ENCODE assay signal across 8 cellular contexts in genomic region chr15:42737529-42738328, GRCh38. TPM values are rescaled to one million over a fixed set of nuclear protein-coding genes. Genes with fewer than 3 reads are reported as not detected.
A peak's percentile ranks its signal among the peaks of the same experiment; 100 is the strongest.
DNase-seq lines count a peak whose midpoint lies in the region; ATAC-seq and TF ChIP-seq lines count a peak whose summit lies in the region.

No MANE protein-coding gene starts in this region.

- CTCF ChIA-PET in activated B cell treated with CpG ODN at 0.5 μM for 24 hours (lab: Charles Lee) = interaction anchor here (1.9 to 2.5 kb wide), 2 partner anchors 189 kb away, joined by 6 read pairs; no protein-coding TSS in a partner anchor

- no peaks in the 10 kb centered on the region for H3K9me3 ChIP-seq in iPS-15b (ENCODE audit: control insufficient read depth, insufficient read depth, low read length)
- no peaks in the 10 kb centered on the region for H3K9me3 ChIP-seq in stomach smooth muscle (ENCODE audit: control insufficient read depth in 2 of 2, low read length in 2 of 2)

- intact Hi-C loops in activated B cell treated with CpG ODN at 0.5 μM for 24 hours (cut with micrococcal nuclease) = loop anchor here (1.0 to 10.0 kb wide), 5 partner anchors 184 to 633 kb away; partner anchors contain the start of genes CCNDBP1, GANC, TMEM87A and TUBGCP4

- no peaks in the 10 kb centered on the region for H3K27me3 ChIP-seq in iPS-15b (ENCODE audit: control insufficient read depth, insufficient read depth, low read length)
- no peaks in the 10 kb centered on the region for H3K27me3 ChIP-seq in stomach smooth muscle (ENCODE audit: control insufficient read depth in 1 of 2, insufficient read depth in 2 of 2, low read length in 2 of 2)

- POLR2A ChIA-PET in activated B cell treated with CpG ODN at 0.5 μM for 24 hours (lab: Charles Lee) = no interaction called here

- H3K27ac ChIP-seq in stomach smooth muscle (ENCODE audit: low read length) = peak overlapping the region; percentile 86

- ATAC-seq in stimulated activated naive CD8-positive, alpha-beta T cell treated with anti-CD3 and anti-CD28 coated beads, Interleukin-15, Interleukin-2, amounts not matched to agents 100 U/mL and 50 U/mL, for 24 hours = no peak
- ATAC-seq in activated B cell treated with CpG ODN at 0.5 μM for 24 hours (ENCODE audit: low read depth) (no peak), GM21717 (IDR thresholded peaks at IDR 0.05; ENCODE audit: unreplicated experiment) (no peak)

- peak overlapping the region; percentile 79 for H3K9ac ChIP-seq in iPS-15b (ENCODE audit: low read depth, low read length)
- H3K9ac ChIP-seq in stomach smooth muscle (ENCODE audit: low read length in 2 of 2) = peak overlapping the region; percentile 89 to 90

- H3K4me1 ChIP-seq in iPS-15b (ENCODE audit: control insufficient read depth, insufficient read depth, low read length) = no peaks in the 10 kb centered on the region
- peaks cover 27% of the 10 kb centered on the region for H3K4me1 ChIP-seq in stomach smooth muscle (ENCODE audit: control insufficient read depth, insufficient read depth, low read length)

- peaks cover 3% of the 10 kb centered on the region for H3K36me3 ChIP-seq in iPS-15b (ENCODE audit: control insufficient read depth, insufficient read depth, low read length)
- peaks cover 12 to 14% of the 10 kb centered on the region in 2 donors for H3K36me3 ChIP-seq in stomach smooth muscle (ENCODE audit: control insufficient read depth in 2 of 2, insufficient read depth in 2 of 2, low read length in 2 of 2)

- H3K4me1 Mint-ChIP-seq in stimulated activated naive CD8-positive, alpha-beta T cell treated with anti-CD3 and anti-CD28 coated beads, Interleukin-15, Interleukin-2, amounts not matched to agents 100 ng/mL and 50 ng/mL, for 24 hours (ENCODE audit: low read depth) = peaks cover 17% of the 10 kb centered on the region
- H3K4me1 Mint-ChIP-seq in activated B cell treated with CpG ODN at 0.5 μM for 24 hours = peaks cover 13% of the 10 kb centered on the region

- H3K36me3 Mint-ChIP-seq in stimulated activated naive CD8-positive, alpha-beta T cell treated with anti-CD3 and anti-CD28 coated beads, Interleukin-15, Interleukin-2, amounts not matched to agents 100 ng/mL and 50 ng/mL, for 24 hours (ENCODE audit: low read depth) = peaks cover 14% of the 10 kb centered on the region
- H3K36me3 Mint-ChIP-seq in activated B cell treated with CpG ODN at 0.5 μM for 24 hours (ENCODE audit: low read depth) = peaks cover 20% of the 10 kb centered on the region

- peak overlapping the region; percentile 55 for H3K27ac Mint-ChIP-seq in stimulated activated naive CD8-positive, alpha-beta T cell treated with anti-CD3 and anti-CD28 coated beads, Interleukin-15, Interleukin-2, amounts not matched to agents 100 ng/mL and 50 ng/mL, for 24 hours
- peak overlapping the region; percentile 61 for H3K27ac Mint-ChIP-seq in activated B cell treated with CpG ODN at 0.5 μM for 24 hours

- DNase-seq in stimulated activated naive CD8-positive, alpha-beta T cell treated with anti-CD3 and anti-CD28 coated beads, Interleukin-15, Interleukin-2, amounts not matched to agents 100 U/mL and 50 U/mL, for 24 hours = no peak
- no peak for DNase-seq in activated B cell treated with CpG ODN at 0.5 μM for 24 hours
- DNase-seq in activated effector memory CD4-positive, alpha-beta T cell treated with anti-CD3 and anti-CD28 coated beads, Interleukin-2, amount 50 U/mL, for 16 hours = no peak
- no peak for DNase-seq in CD1c-positive myeloid dendritic cell (ENCODE audit: extremely low spot score)

- H3K27me3 Mint-ChIP-seq in stimulated activated naive CD8-positive, alpha-beta T cell treated with anti-CD3 and anti-CD28 coated beads, Interleukin-15, Interleukin-2, amounts not matched to agents 100 ng/mL and 50 ng/mL, for 24 hours = no peaks in the 10 kb centered on the region
- H3K27me3 Mint-ChIP-seq in activated B cell treated with CpG ODN at 0.5 μM for 24 hours = no peaks in the 10 kb centered on the region

- no peak for TF ChIP-seq CTCF in activated B cell treated with CpG ODN at 0.5 μM for 24 hours (IDR thresholded peaks at IDR 0.05)

- peak overlapping the region; percentile 84 for H3K4me3 Mint-ChIP-seq in stimulated activated naive CD8-positive, alpha-beta T cell treated with anti-CD3 and anti-CD28 coated beads, Interleukin-15, Interleukin-2, amounts not matched to agents 100 ng/mL and 50 ng/mL, for 24 hours
- peak overlapping the region; percentile 83 for H3K4me3 Mint-ChIP-seq in activated B cell treated with CpG ODN at 0.5 μM for 24 hours

- no peaks in the 10 kb centered on the region for H3K9me3 Mint-ChIP-seq in stimulated activated naive CD8-positive, alpha-beta T cell treated with anti-CD3 and anti-CD28 coated beads, Interleukin-15, Interleukin-2, amounts not matched to agents 100 ng/mL and 50 ng/mL, for 24 hours
- H3K9me3 Mint-ChIP-seq in activated B cell treated with CpG ODN at 0.5 μM for 24 hours = no peaks in the 10 kb centered on the region

- H3K4me3 ChIP-seq in iPS-15b (ENCODE audit: low read depth, low read length) (peak overlapping the region; percentile 87), stomach smooth muscle (ENCODE audit: low read length in 2 of 2) (peak overlapping the region; percentile 68 to 86)

RNA-seq across cellular contexts. Expression of gene CDAN1, which starts 0.8 kb away (rescaled TPM):
- total RNA-seq in activated B cell treated with CpG ODN at 0.5 μM for 24 hours = 14.6 and 15.6 TPM in 2 replicates
